17 cellular contexts compared by ENCODE assay signal in the genomic region with DNA sequence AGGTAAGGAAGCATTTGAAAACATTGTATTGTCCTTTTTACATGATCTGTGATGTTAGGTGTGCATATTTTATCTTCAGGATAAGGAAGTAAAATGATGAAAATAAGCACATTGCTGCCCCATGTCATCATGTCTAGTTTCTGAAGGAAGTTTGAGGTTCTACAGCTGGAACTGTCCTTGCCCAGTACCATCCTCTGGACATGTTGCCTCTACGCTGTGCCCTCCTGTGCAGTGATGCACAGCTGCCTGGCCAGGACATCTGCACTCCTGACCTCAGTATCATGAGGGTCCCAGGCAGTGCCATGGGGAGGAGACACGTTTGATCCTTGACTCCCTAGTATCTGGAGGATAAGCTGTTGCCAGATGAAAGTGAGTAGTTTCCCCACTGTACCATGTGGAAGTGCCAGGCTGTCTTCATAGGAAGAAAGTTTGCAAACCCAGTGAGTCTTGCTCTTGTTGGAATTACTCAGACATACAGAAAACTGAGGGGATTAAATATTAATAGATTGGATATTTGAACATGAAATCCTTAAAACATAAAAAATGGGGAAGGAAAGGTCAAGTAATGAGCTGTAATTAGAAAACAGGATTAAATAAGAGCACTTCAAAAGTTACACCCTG. TPM values are rescaled to one million over a fixed set of nuclear protein-coding genes. Genes with fewer than 3 reads are reported as not detected.
DNase-seq lines count a peak whose midpoint lies in the region; ATAC-seq, FAIRE-seq and TF ChIP-seq lines count a peak whose summit lies in the region.
"Had no signal": no experiment of that assay in that cellular context is flagged by ENCODE, and none has a peak within 500 bp of the region (broad histone marks: within the 10 kb centered on the region; RNA-seq: fewer than 3 reads in every experiment).

No MANE protein-coding gene starts in this region.

- TF ChIP-seq CTCF in chondrocyte (IDR thresholded peaks at IDR 0.05) (no peak), lower lobe of right lung (IDR thresholded peaks at IDR 0.05) (no peak), progenitor cell of endocrine pancreas (IDR thresholded peaks at IDR 0.05; ENCODE audit: unreplicated experiment) (no peak)

- no peaks in the 10 kb centered on the region for H3K27me3 ChIP-seq in lower lobe of right lung (ENCODE audit: low read depth)
- H3K27me3 ChIP-seq: BE2C had no signal

- H3K4me3 Mint-ChIP-seq in chondrocyte (ENCODE audit: unreplicated experiment): no peak overlapping the region
- H3K4me3 Mint-ChIP-seq in progenitor cell of endocrine pancreas (ENCODE audit: low read depth): no peak overlapping the region
- H3K4me3 Mint-ChIP-seq: CD4-positive, alpha-beta memory T cell had no signal

- FAIRE-seq in HTR-8/SVneo (lab: Jason Lieb, UNC): peak; percentile 33
- FAIRE-seq: A549, GM12878 had no signal

- no peaks in the 10 kb centered on the region for H3K9me3 ChIP-seq in lower lobe of right lung
- H3K9me3 ChIP-seq: A549, BE2C, HAP-1 had no signal

- no peak overlapping the region for H3K4me3 ChIP-seq in lower lobe of right lung
- H3K4me3 ChIP-seq: A549, GM12878, HAP-1 had no signal

- H3K27ac Mint-ChIP-seq in chondrocyte (ENCODE audit: unreplicated experiment): peak overlapping the region; percentile 52
- H3K27ac Mint-ChIP-seq in progenitor cell of endocrine pancreas: peak overlapping the region; percentile 62

- DNase-seq in HTR-8/SVneo (ENCODE audit: insufficient read length, low spot score) (no peak), chondrocyte (ENCODE audit: low spot score) (no peak), lower lobe of right lung (no peak), progenitor cell of endocrine pancreas (ENCODE audit: low spot score, unreplicated experiment) (no peak), NCI-H187 treated with DMSO at 0.1 percent for 48 hours (lab: John Stamatoyannopoulos, UW) (no peak)
- DNase-seq: BE2C; CD4-positive, alpha-beta memory T cell; DMS79; GOT3; IMR-90 had no signal

- peak; percentile 29 to 55 for ATAC-seq in lower lobe of right lung
- no peak for ATAC-seq in GM21576 (IDR thresholded peaks at IDR 0.05; ENCODE audit: unreplicated experiment)
- no peak for ATAC-seq in GM18502 (IDR thresholded peaks at IDR 0.05; ENCODE audit: poor library complexity, unreplicated experiment)
- ATAC-seq: A549, GM12878 had no signal

- H3K36me3 Mint-ChIP-seq in chondrocyte (ENCODE audit: low read depth) (peaks cover 34% of the 10 kb centered on the region), progenitor cell of endocrine pancreas (ENCODE audit: insufficient read depth) (peaks cover 15% of the 10 kb centered on the region)

- H3K27me3 Mint-ChIP-seq in chondrocyte (ENCODE audit: low read depth) (no peaks in the 10 kb centered on the region), progenitor cell of endocrine pancreas (no peaks in the 10 kb centered on the region)
- H3K27me3 Mint-ChIP-seq: CD4-positive, alpha-beta memory T cell had no signal

- intact Hi-C loops in lower lobe of right lung (cut with DNase I): no loop called here

- H3K9me3 Mint-ChIP-seq in chondrocyte (ENCODE audit: low read depth): no peaks in the 10 kb centered on the region
- H3K9me3 Mint-ChIP-seq in progenitor cell of endocrine pancreas (ENCODE audit: low read depth): no peaks in the 10 kb centered on the region
- H3K9me3 Mint-ChIP-seq: CD4-positive, alpha-beta memory T cell had no signal

- no peaks in the 10 kb centered on the region for H3K4me1 Mint-ChIP-seq in chondrocyte (ENCODE audit: low read depth)
- no peaks in the 10 kb centered on the region for H3K4me1 Mint-ChIP-seq in progenitor cell of endocrine pancreas (ENCODE audit: low read depth)

- no peaks in the 10 kb centered on the region for H3K4me1 ChIP-seq in lower lobe of right lung
- H3K4me1 ChIP-seq: BE2C, HAP-1 had no signal

- no peak overlapping the region for H3K27ac ChIP-seq in lower lobe of right lung
- H3K27ac ChIP-seq: A549, C4-2B had no signal

- peaks cover 93% of the 10 kb centered on the region for H3K36me3 ChIP-seq in lower lobe of right lung
- H3K36me3 ChIP-seq: BE2C had no signal

RNA-seq across cellular contexts. Expression of a gene that starts 9.5 kb away (rescaled TPM):
- total RNA-seq in chondrocyte (150 to 164 TPM (median 154 TPM) in 3 replicates), lower lobe of right lung (6.7 TPM), progenitor cell of endocrine pancreas (0.22 and 0.42 TPM in 2 replicates)
- total RNA-seq: CD4-positive, alpha-beta memory T cell; G401; GM12878; IMR-90 had no signal

RNA-seq across cellular contexts. Expression of a gene that starts 13.7 kb away (rescaled TPM):
- total RNA-seq in chondrocyte (79.6 to 89.8 TPM (median 82.7 TPM) in 3 replicates), lower lobe of right lung (68.6 TPM), progenitor cell of endocrine pancreas (111 and 118 TPM in 2 replicates)

RNA-seq across cellular contexts. Expression of a gene that starts 14.6 kb away (rescaled TPM):
- total RNA-seq in chondrocyte (33.7 to 52.9 TPM (median 36.1 TPM) in 3 replicates), lower lobe of right lung (42.2 TPM), progenitor cell of endocrine pancreas (120 and 129 TPM in 2 replicates)

Comparison
In these comparisons a context has a peak if more than half of its experiments do, and no peak if none do; other contexts are left out.
1. ATAC-seq: peak in lower lobe of right lung (2 of 2); none in GM21576 (single experiment) and GM18502 (single experiment).
2. RNA of a gene that starts 9.5 kb away (total RNA-seq): 150 to 164 TPM in chondrocyte; 6.7 TPM in lower lobe of right lung (single experiment) and 0.22 to 0.42 TPM in progenitor cell of endocrine pancreas; every median in the first group is over 10 times any median in the second.